In genomic region chr1:234629026-234629425, GRCh38 we compare ENCODE assay signal across 1 cellular context.
TF ChIP-seq lines count a peak whose summit lies in the region.

No MANE protein-coding gene starts in this region.

TF ChIP-seq in HepG2, 621 proteins besides CTCF, POLR2A, EP300 and RAD21:
- TF ChIP-seq MLX (CRISPR knock-in tag; IDR thresholded peaks at IDR 0.05), result no peak
- TF ChIP-seq CEBPB (IDR thresholded peaks at IDR 0.05; ENCODE audit: borderline replicate concordance, low read depth, low read length), result peak; percentile 43
